ENCODE assay signal across 15 cellular contexts in genomic region chr5:95530441-95530840, GRCh38. TPM values are rescaled to one million over a fixed set of nuclear protein-coding genes. Genes with fewer than 3 reads are reported as not detected.
A peak's percentile ranks its signal among the peaks of the same experiment; 100 is the strongest.
DNase-seq lines count a peak whose midpoint lies in the region; TF ChIP-seq lines count a peak whose summit lies in the region.
"Had no signal": no experiment of that assay in that cellular context is flagged by ENCODE, and none has a peak within 500 bp of the region (broad histone marks: within the 10 kb centered on the region; RNA-seq: fewer than 3 reads in every experiment).

No MANE protein-coding gene starts in this region.

- no peak overlapping the region for H3K4me2 ChIP-seq in hepatocyte

- DNase-seq in AG04449 (ENCODE audit: low read depth, low spot score) (peak; percentile 80), HT1080 (ENCODE audit: low read depth) (peak; percentile 83), brain microvascular endothelial cell (peak; percentile 94), hepatocyte (ENCODE audit: low spot score) (peak; percentile 15), cerebellar nuclear complex (lab: John Stamatoyannopoulos, UW) (no peak), SW480 (ENCODE audit: low spot score) (no peak), NCI-H2171 (lab: John Stamatoyannopoulos, UW) (no peak), NCI-H1694 treated with DMSO at 0.1 percent for 48 hours (lab: John Stamatoyannopoulos, UW) (no peak)
- DNase-seq: activated CD8-positive, alpha-beta T cell treated with anti-CD3 and anti-CD28 coated beads for 36 hours; activated gamma-delta T cell treated with Interleukin-2 at 50 U/mL for 16 hours; DMS79 treated with DMSO at 0.1 percent for 48 hours; kidney; NCI-H510A; psoas muscle; stimulated activated CD4-positive, alpha-beta T cell treated with anti-CD3 and anti-CD28 coated beads, Interleukin-2, amount 100 ng/mL, for 24 hours had no signal

- no peaks in the 10 kb centered on the region for H3K9me3 ChIP-seq in hepatocyte (ENCODE audit: low read depth)
- H3K9me3 ChIP-seq: psoas muscle had no signal

- H3K4me1 ChIP-seq in hepatocyte (ENCODE audit: insufficient read depth): no peaks in the 10 kb centered on the region
- H3K4me1 ChIP-seq: psoas muscle had no signal

- H3K36me3 ChIP-seq in brain microvascular endothelial cell (replicated peaks) (peaks cover 34% of the 10 kb centered on the region), hepatocyte (replicated peaks; ENCODE audit: insufficient read depth, low read depth) (peaks cover 9% of the 10 kb centered on the region)

- in situ Hi-C loops in brain microvascular endothelial cell (cut with HindIII; ENCODE audit: low pct_ligation_motif_present, low sequenced_read_pairs): no loop called here

- H4K20me1 ChIP-seq in hepatocyte (ENCODE audit: insufficient read depth, poor library complexity, severe bottlenecking): no peaks in the 10 kb centered on the region

- CTCF ChIA-PET in AG04449 (lab: Yijun Ruan, JAX): no interaction called here

- TF ChIP-seq CTCF in AG04449 (IDR thresholded peaks at IDR 0.05; ENCODE audit: insufficient read depth, low read length, missing control alignments) (no peak), brain microvascular endothelial cell (IDR thresholded peaks at IDR 0.05; ENCODE audit: low read depth, low read length, missing control alignments) (no peak), hepatocyte (IDR thresholded peaks at IDR 0.05; ENCODE audit: poor library complexity) (no peak)

- no peak overlapping the region for H2AFZ ChIP-seq in hepatocyte

- H3K9me2 ChIP-seq in hepatocyte (replicated peaks; ENCODE audit: insufficient read depth): no peaks in the 10 kb centered on the region

- POLR2A ChIA-PET in AG04449 (lab: Yijun Ruan, JAX): no interaction called here

- H3K4me3 ChIP-seq in AG04449 (ENCODE audit: low read depth, low read length): no peak overlapping the region
- no peak overlapping the region for H3K4me3 ChIP-seq in brain microvascular endothelial cell (ENCODE audit: low read depth, low read length)
- no peak overlapping the region for H3K4me3 ChIP-seq in hepatocyte
- H3K4me3 ChIP-seq: psoas muscle had no signal

- no peaks in the 10 kb centered on the region for H3K79me2 ChIP-seq in hepatocyte

- H3K27me3 ChIP-seq in brain microvascular endothelial cell (replicated peaks): no peaks in the 10 kb centered on the region
- no peaks in the 10 kb centered on the region for H3K27me3 ChIP-seq in hepatocyte

- 93% methylated on average over 2 of the region's 2 CpGs for WGBS in hepatocyte (ENCODE audit: low lambda C conversion rate, missing lambda C conversion rate)

- H3K27ac ChIP-seq in brain microvascular endothelial cell (peak overlapping the region; percentile 70), hepatocyte (no peak overlapping the region)
- H3K27ac ChIP-seq: psoas muscle had no signal

RNA-seq across cellular contexts. Expression of gene SKIC3, which starts 24.3 kb away (rescaled TPM):
- 43.0 and 49.4 TPM in 2 replicates for total RNA-seq in HT1080 (2014; rRNA removed; shearing (Covaris generic))
- 29.7 and 41.7 TPM in 2 replicates for polyA plus RNA-seq in HT1080 (2015; cell fraction: cytosol; rRNA removed)
- polyA plus RNA-seq in HT1080 (2015; cell fraction: nucleus; rRNA removed): 181 and 185 TPM in 2 replicates
- total RNA-seq in hepatocyte: 84.1 and 93.3 TPM in 2 replicates
- 36.0 and 41.3 TPM in 2 replicates for polyA plus RNA-seq in hepatocyte

RNA-seq across cellular contexts. Expression of gene ARSK, which starts 24.5 kb away (rescaled TPM):
- 7.0 and 9.2 TPM in 2 replicates for total RNA-seq in HT1080 (2014; rRNA removed; shearing (Covaris generic))
- 10.9 and 12.3 TPM in 2 replicates for polyA plus RNA-seq in HT1080 (2015; cell fraction: cytosol; rRNA removed)
- polyA plus RNA-seq in HT1080 (2015; cell fraction: nucleus; rRNA removed): 15.4 and 18.7 TPM in 2 replicates
- 15.0 and 15.1 TPM in 2 replicates for total RNA-seq in hepatocyte
- 12.8 and 13.3 TPM in 2 replicates for polyA plus RNA-seq in hepatocyte

Comparison
In these comparisons a context has a peak if more than half of its experiments do, and no peak if none do; other contexts are left out.
1. DNase-seq: peak in AG04449 (single experiment), HT1080 (single experiment), brain microvascular endothelial cell (single experiment) and hepatocyte (single experiment); none in cerebellar nuclear complex (0 of 2), SW480 (single experiment), NCI-H2171 (single experiment) and NCI-H1694 treated with DMSO at 0.1 percent for 48 hours (single experiment).